11 cellular contexts compared by ENCODE assay signal in the genomic region with DNA sequence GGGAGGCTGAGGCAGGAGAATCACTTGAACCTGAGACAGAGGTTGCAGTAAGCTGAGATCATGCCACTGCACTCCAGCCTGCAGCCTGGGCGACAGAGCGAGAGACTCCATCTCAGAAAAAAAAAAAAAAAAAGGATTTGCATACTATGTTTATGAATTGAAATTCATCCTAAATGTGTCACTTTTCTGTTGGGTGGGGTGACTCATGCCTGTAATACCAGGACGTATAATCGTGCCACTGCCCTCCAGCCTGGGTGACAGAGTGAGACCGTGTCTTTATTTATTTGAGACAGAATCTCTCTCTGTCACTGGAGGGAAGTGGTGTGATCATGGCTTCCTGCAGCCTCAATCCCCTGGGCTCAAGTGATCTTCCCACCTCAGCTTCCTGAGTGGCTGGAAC. TPM values are rescaled to one million over a fixed set of nuclear protein-coding genes. Genes with fewer than 3 reads are reported as not detected.
DNase-seq lines count a peak whose midpoint lies in the region; ATAC-seq and TF ChIP-seq lines count a peak whose summit lies in the region.
"Had no signal": no experiment of that assay in that cellular context is flagged by ENCODE, and none has a peak within 500 bp of the region (broad histone marks: within the 10 kb centered on the region; RNA-seq: fewer than 3 reads in every experiment).

No MANE protein-coding gene starts in this region.

- H3K4me3 Mint-ChIP-seq in CD4-positive, alpha-beta T cell = no peak overlapping the region
- no peak overlapping the region for H3K4me3 Mint-ChIP-seq in IgD-negative memory B cell
- no peak overlapping the region for H3K4me3 Mint-ChIP-seq in CD8-positive, alpha-beta memory T cell

- no peak for ATAC-seq in CD4-positive, alpha-beta T cell (ENCODE audit: poor library complexity)
- ATAC-seq in GM21367 (IDR thresholded peaks at IDR 0.05; ENCODE audit: unreplicated experiment) = peak; percentile 65
- no peak for ATAC-seq in HG03097 (IDR thresholded peaks at IDR 0.05; ENCODE audit: low FRiP score, unreplicated experiment)
- ATAC-seq: left lobe of liver had no signal

- H3K9me3 ChIP-seq in CD4-positive, alpha-beta T cell (ENCODE audit: control insufficient read depth, low read length) = no peaks in the 10 kb centered on the region
- H3K9me3 ChIP-seq in esophagus (ENCODE audit: control insufficient read depth in 2 of 2, insufficient read depth in 1 of 2, low read depth in 1 of 2, low read length in 1 of 2) = no peaks in the 10 kb centered on the region
- no peaks in the 10 kb centered on the region for H3K9me3 ChIP-seq in CD8-positive, alpha-beta memory T cell (ENCODE audit: low read length)

- H3K27me3 Mint-ChIP-seq in CD4-positive, alpha-beta T cell = no peaks in the 10 kb centered on the region
- no peaks in the 10 kb centered on the region for H3K27me3 Mint-ChIP-seq in IgD-negative memory B cell
- no peaks in the 10 kb centered on the region for H3K27me3 Mint-ChIP-seq in CD8-positive, alpha-beta memory T cell

- intact Hi-C loops in CD4-positive, alpha-beta T cell (cut with DNase I, micrococcal nuclease) = loop anchor here in 1 of 2 experiments (10.0 kb wide), 1 partner anchor 220 kb away; a partner anchor contains a TSS

- H3K4me1 ChIP-seq in esophagus (ENCODE audit: control insufficient read depth in 2 of 2, insufficient read depth in 2 of 2, low read length in 1 of 2) = peaks cover 0 to 2% of the 10 kb centered on the region in 2 donors
- peaks cover 13% of the 10 kb centered on the region for H3K4me1 ChIP-seq in CD8-positive, alpha-beta memory T cell (ENCODE audit: insufficient read depth, low read length)

- H3K27ac ChIP-seq in CD4-positive, alpha-beta T cell (ENCODE audit: low read depth, low read length) = no peak overlapping the region
- peak overlapping the region; percentile 37 to 72 for H3K27ac ChIP-seq in esophagus (ENCODE audit: low read depth in 2 of 2, low read length in 1 of 2)
- no peak overlapping the region for H3K27ac ChIP-seq in CD8-positive, alpha-beta memory T cell (ENCODE audit: low read depth, low read length)

- CTCF ChIA-PET in CD4-positive, alpha-beta T cell (lab: Charles Lee) = no interaction called here
- CTCF ChIA-PET in CD8-positive, alpha-beta memory T cell (lab: Charles Lee) = no interaction called here

- peak overlapping the region; percentile 30 for H3K27ac Mint-ChIP-seq in CD4-positive, alpha-beta T cell
- peak overlapping the region; percentile 20 to 82 (median 56) for H3K27ac Mint-ChIP-seq in IgD-negative memory B cell
- peak overlapping the region in 2 of 8 donors; percentile 2 to 17 for H3K27ac Mint-ChIP-seq in CD8-positive, alpha-beta memory T cell

- H3K27me3 ChIP-seq in CD4-positive, alpha-beta T cell (ENCODE audit: control insufficient read depth, insufficient read depth, low read length) = no peaks in the 10 kb centered on the region
- H3K27me3 ChIP-seq in esophagus (ENCODE audit: control insufficient read depth in 1 of 2, insufficient read depth in 2 of 2, low read length in 2 of 2) = no peaks in the 10 kb centered on the region
- H3K27me3 ChIP-seq in CD8-positive, alpha-beta memory T cell (ENCODE audit: insufficient read depth, low read length, poor library complexity, severe bottlenecking) = no peaks in the 10 kb centered on the region

- H3K36me3 ChIP-seq in esophagus (ENCODE audit: control insufficient read depth in 2 of 2, insufficient read depth in 2 of 2, low read length in 1 of 2) = peaks cover 0 to 4% of the 10 kb centered on the region in 2 donors
- peaks cover 3% of the 10 kb centered on the region for H3K36me3 ChIP-seq in CD8-positive, alpha-beta memory T cell (ENCODE audit: insufficient read depth, low read length)

- WGBS in esophagus, 2 donors = 58 to 71% methylated on average over 5 of the region's 5 CpGs

- TF ChIP-seq CTCF in CD4-positive, alpha-beta T cell (IDR thresholded peaks at IDR 0.05) = no peak

- peaks cover 49% of the 10 kb centered on the region for H3K4me1 Mint-ChIP-seq in CD4-positive, alpha-beta T cell (ENCODE audit: low read depth)
- H3K4me1 Mint-ChIP-seq in IgD-negative memory B cell = peaks cover 31 to 39% (median 34%) of the 10 kb centered on the region in 3 donors
- peaks cover 36 to 58% (median 55%) of the 10 kb centered on the region in 3 donors for H3K4me1 Mint-ChIP-seq in CD8-positive, alpha-beta memory T cell

- POLR2A ChIA-PET in CD4-positive, alpha-beta T cell (lab: Charles Lee) = no interaction called here
- POLR2A ChIA-PET in CD8-positive, alpha-beta memory T cell (lab: Charles Lee) = no interaction called here

- H3K9me3 Mint-ChIP-seq in CD4-positive, alpha-beta T cell = no peaks in the 10 kb centered on the region
- H3K9me3 Mint-ChIP-seq in IgD-negative memory B cell = peaks cover 0 to 5% (median 0%) of the 10 kb centered on the region in 3 donors
- peaks cover 0 to 2% (median 0%) of the 10 kb centered on the region in 5 donors for H3K9me3 Mint-ChIP-seq in CD8-positive, alpha-beta memory T cell

- H3K4me3 ChIP-seq in esophagus (ENCODE audit: low read depth in 1 of 2, low read length in 2 of 2) = no peak overlapping the region
- H3K4me3 ChIP-seq in CD8-positive, alpha-beta memory T cell (ENCODE audit: low read length) = no peak overlapping the region

- peaks cover 37% of the 10 kb centered on the region for H3K36me3 Mint-ChIP-seq in CD4-positive, alpha-beta T cell (ENCODE audit: low read depth)
- peaks cover 3% of the 10 kb centered on the region for H3K36me3 Mint-ChIP-seq in IgD-negative memory B cell
- peaks cover 0 to 22% (median 4%) of the 10 kb centered on the region in 3 donors for H3K36me3 Mint-ChIP-seq in CD8-positive, alpha-beta memory T cell

- no peak for DNase-seq in CD4-positive, alpha-beta T cell
- DNase-seq in NOMO-1 treated with DMSO at 0.1 percent for 48 hours (lab: John Stamatoyannopoulos, UW; ENCODE audit: unreplicated experiment) (no peak), NCI-H1930 (lab: John Stamatoyannopoulos, UW) (no peak)
- no peak for DNase-seq in CD8-positive, alpha-beta memory T cell
- DNase-seq: COR-L47; effector memory CD4-positive, alpha-beta T cell had no signal

RNA-seq across cellular contexts. Expression of a gene that starts 5.8 kb away (rescaled TPM):
- 10 to 100 TPM; 12.1 to 13.2 TPM for total RNA-seq in CD4-positive, alpha-beta T cell
- polyA plus RNA-seq in IgD-negative memory B cell = 8.7 TPM
- polyA plus RNA-seq in esophagus = 10 to 100 TPM; 10.2 to 15.6 TPM
- 10 to 100 TPM; 14.7 to 16.6 TPM for total RNA-seq in CD8-positive, alpha-beta memory T cell
- 8.6 TPM for polyA plus RNA-seq in CD8-positive, alpha-beta memory T cell

RNA-seq across cellular contexts. Expression of a gene that starts 16.8 kb away (rescaled TPM):
- total RNA-seq in CD4-positive, alpha-beta T cell = 10 to 100 TPM; 27.6 to 29.0 TPM
- polyA plus RNA-seq in IgD-negative memory B cell (8.1 TPM), esophagus (1 to 10 TPM; 4.2 to 7.9 TPM)
- 10 to 100 TPM; 19.7 to 20.4 TPM for total RNA-seq in CD8-positive, alpha-beta memory T cell
- polyA plus RNA-seq in CD8-positive, alpha-beta memory T cell = 5.0 TPM

RNA-seq across cellular contexts. Expression of a gene that starts 49.9 kb away (rescaled TPM):
- total RNA-seq in CD4-positive, alpha-beta T cell = 10 to 100 TPM; 13.3 to 15.6 TPM
- polyA plus RNA-seq in IgD-negative memory B cell = 1.9 TPM
- polyA plus RNA-seq in esophagus = 10 to 100 TPM in 1 of 2 donors, 1 to 10 TPM in 1; 9.5 to 11.7 TPM
- 10 to 100 TPM; 35.8 to 36.6 TPM for total RNA-seq in CD8-positive, alpha-beta memory T cell
- 1.5 TPM for polyA plus RNA-seq in CD8-positive, alpha-beta memory T cell

Comparison
In these comparisons a context has a peak if more than half of its experiments do, and no peak if none do; other contexts are left out.
1. H3K27ac ChIP-seq: peak in esophagus (2 of 2); none in CD4-positive, alpha-beta T cell (single experiment) and CD8-positive, alpha-beta memory T cell (single experiment).